1 cellular context compared by ENCODE assay signal in genomic region chr14:64610049-64610746, GRCh38.
TF ChIP-seq lines count a peak whose summit lies in the region.

No MANE protein-coding gene starts in this region.

TF ChIP-seq in GM12878, 131 proteins besides CTCF, POLR2A, EP300 and RAD21:
- TF ChIP-seq BHLHE40 (IDR thresholded peaks at IDR 0.05; ENCODE audit: borderline replicate concordance in 1 of 2, low read depth in 2 of 2, low read length in 1 of 2) (peak in 1 of 2 experiments; percentile 21; a peak in 1 of 4 replicates), RUNX3 (IDR thresholded peaks at IDR 0.05; ENCODE audit: low read length) (0 out of 2 replicates have a peak, but pooled peaks have one; percentile 10), YY1 (IDR thresholded peaks at IDR 0.05; ENCODE audit: low read depth, low read length) (no peak)
